In genomic region chr2:234377761-234378341, GRCh38 we compare ENCODE assay signal across 14 cellular contexts.
DNase-seq lines count a peak whose midpoint lies in the region; ATAC-seq, FAIRE-seq and TF ChIP-seq lines count a peak whose summit lies in the region.
"Had no signal": no experiment of that assay in that cellular context is flagged by ENCODE, and none has a peak within 500 bp of the region (broad histone marks: within the 10 kb centered on the region; RNA-seq: fewer than 3 reads in every experiment).

No MANE protein-coding gene starts in this region.

- TF ChIP-seq EP300 in K562 (IDR thresholded peaks at IDR 0.05; ENCODE audit: low read length) = no peak

- no peak overlapping the region for H3K9ac ChIP-seq in K562 (ENCODE audit: insufficient read depth in 1 of 2, low read depth in 2 of 2, low read length in 2 of 2)

- peak; percentile 24 for DNase-seq in AG08396 (ENCODE audit: low spot score)
- peak; percentile 26 for DNase-seq in HS-27A (ENCODE audit: low read depth)
- DNase-seq in K562 (ENCODE audit: extremely low read depth in 1 of 4, low spot score in 3 of 4) = no peak
- peak; percentile 45 for DNase-seq in left kidney (ENCODE audit: low read depth, low spot score)
- no peak for DNase-seq in activated CD4-positive, alpha-beta T cell treated with anti-CD3 and anti-CD28 coated beads for 4 hours
- DNase-seq: CD8-positive, alpha-beta memory T cell; cortex of kidney; MV-4-11; naive thymus-derived CD8-positive, alpha-beta T cell had no signal

- no peaks in the 10 kb centered on the region for H3K27me3 ChIP-seq in K562 (ENCODE audit: control insufficient read depth in 2 of 2, insufficient read depth in 2 of 2, low read length in 2 of 2)

- no peak for TF ChIP-seq POLR2A in K562 (conservative IDR thresholded peaks at IDR 0.05)

- CTCF ChIA-PET in K562 (lab: Yijun Ruan, JAX; ENCODE audit: low intra/inter-chr PET ratio) = no interaction called here

- H3K27ac ChIP-seq in K562 (ENCODE audit: extremely low read depth, low read depth, low read length) = no peak overlapping the region

- POLR2A ChIA-PET in K562 (lab: Yijun Ruan, JAX) = interaction anchor here (0.6 to 0.9 kb wide), 2 partner anchors 71 to 218 kb away, joined by 3 to 4 read pairs; no protein-coding TSS in a partner anchor

- WGBS in K562 (ENCODE audit: insufficient coverage, low coverage, missing lambda C conversion rate) = 11% methylated on average over 8 of the region's 11 CpGs

- no peak overlapping the region for H3K4me2 ChIP-seq in K562 (ENCODE audit: insufficient read depth, low read length)

- H3K9me3 ChIP-seq in K562 (replicated peaks; ENCODE audit: control insufficient read depth, insufficient read depth, low read depth, low read length) = no peaks in the 10 kb centered on the region

- FAIRE-seq in K562 (lab: Jason Lieb, UNC) = no peak
- FAIRE-seq: GM18507, TTC549 had no signal

- no peaks in the 10 kb centered on the region for H3K4me1 ChIP-seq in K562 (replicated peaks in 1 of 2; ENCODE audit: control insufficient read depth in 2 of 2, insufficient read depth in 2 of 2, low read length in 2 of 2)

- no peaks in the 10 kb centered on the region for H4K20me1 ChIP-seq in K562 (replicated peaks; ENCODE audit: control insufficient read depth, insufficient read depth, low read length)

- ATAC-seq in K562 (no peak), HG02678 (IDR thresholded peaks at IDR 0.05; ENCODE audit: unreplicated experiment) (no peak), GM18861 (IDR thresholded peaks at IDR 0.05; ENCODE audit: unreplicated experiment) (no peak), GM21619 (IDR thresholded peaks at IDR 0.05; ENCODE audit: unreplicated experiment) (no peak)
- ATAC-seq: naive thymus-derived CD8-positive, alpha-beta T cell had no signal

- in situ Hi-C loops in K562 (cut with MboI) = no loop called here

- TF ChIP-seq RAD21 in K562 (CRISPR knock-in tag; conservative IDR thresholded peaks at IDR 0.05 in 1 of 2, IDR thresholded peaks at IDR 0.05 in 1 of 2) = no peak

- TF ChIP-seq CTCF in K562 (IDR thresholded peaks at IDR 0.05 in 2 of 3, conservative IDR thresholded peaks at IDR 0.05 in 1 of 3; ENCODE audit: insufficient read depth in 2 of 3, low read depth in 1 of 3, low read length in 3 of 3) = no peak

- no peaks in the 10 kb centered on the region for H3K36me3 ChIP-seq in K562 (ENCODE audit: control insufficient read depth, insufficient read depth, low read length)

- intact Hi-C loops in K562 (cut with micrococcal nuclease) = no loop called here

- no peak overlapping the region for H3K4me3 ChIP-seq in K562

- H3K9me1 ChIP-seq in K562 (ENCODE audit: control insufficient read depth, insufficient read depth, low read length) = no peaks in the 10 kb centered on the region

- BruUV-seq in K562 (replicated peaks; lab: Mats Ljungman, UMichigan) = no TSS peak

- H2AFZ ChIP-seq in K562 (ENCODE audit: low read depth, low read length) = 0 out of 2 replicates have a peak overlapping the region, but pooled peaks have one; percentile 51

- H3K79me2 ChIP-seq in K562 (ENCODE audit: control insufficient read depth, insufficient read depth, low read length) = no peaks in the 10 kb centered on the region

TF ChIP-seq in K562, 482 proteins besides CTCF, POLR2A, EP300 and RAD21:
- TF ChIP-seq ZNF175 (CRISPR knock-in tag; IDR thresholded peaks at IDR 0.05; ENCODE audit: low read depth) (no peak), CBX8 (IDR thresholded peaks at IDR 0.05; ENCODE audit: borderline replicate concordance, extremely low read depth, low read depth, low read length, poor library complexity, severe bottlenecking) (no peak), IRF2 (CRISPR knock-in tag; IDR thresholded peaks at IDR 0.05) (no peak), POLR3G (IDR thresholded peaks at IDR 0.05; ENCODE audit: extremely low read depth, insufficient read length, insufficient replicate concordance) (no peak), CBFA2T2 (conservative IDR thresholded peaks at IDR 0.05) (no peak), ZNF609 (CRISPR knock-in tag; IDR thresholded peaks at IDR 0.05; ENCODE audit: borderline replicate concordance) (no peak), ZC3H4 (CRISPR knock-in tag; IDR thresholded peaks at IDR 0.05; ENCODE audit: borderline replicate concordance) (no peak), BRD9 (IDR thresholded peaks at IDR 0.05; ENCODE audit: low read depth, partially characterized antibody) (no peak), SRSF9 (IDR thresholded peaks at IDR 0.05; ENCODE audit: borderline replicate concordance, low read depth, low read length) (no peak), CREB3 (tag; conservative IDR thresholded peaks at IDR 0.05; ENCODE audit: low read depth) (no peak), TRIM24 (IDR thresholded peaks at IDR 0.05) (no peak), JUNB (CRISPR knock-in tag; conservative IDR thresholded peaks at IDR 0.05) (no peak), MYC (IDR thresholded peaks at IDR 0.05; ENCODE audit: low read depth, low read length) (no peak), MYC (CRISPR knock-in tag; IDR thresholded peaks at IDR 0.05; ENCODE audit: borderline replicate concordance, low read depth) (no peak)

Comparison
In these comparisons a context has a peak if more than half of its experiments do, and no peak if none do; other contexts are left out.
1. DNase-seq: peak in AG08396 (single experiment), HS-27A (single experiment) and left kidney (single experiment); none in K562 (0 of 4) and activated CD4-positive, alpha-beta T cell treated with anti-CD3 and anti-CD28 coated beads for 4 hours (0 of 2).